7 cellular contexts compared by ENCODE assay signal in the genomic region with DNA sequence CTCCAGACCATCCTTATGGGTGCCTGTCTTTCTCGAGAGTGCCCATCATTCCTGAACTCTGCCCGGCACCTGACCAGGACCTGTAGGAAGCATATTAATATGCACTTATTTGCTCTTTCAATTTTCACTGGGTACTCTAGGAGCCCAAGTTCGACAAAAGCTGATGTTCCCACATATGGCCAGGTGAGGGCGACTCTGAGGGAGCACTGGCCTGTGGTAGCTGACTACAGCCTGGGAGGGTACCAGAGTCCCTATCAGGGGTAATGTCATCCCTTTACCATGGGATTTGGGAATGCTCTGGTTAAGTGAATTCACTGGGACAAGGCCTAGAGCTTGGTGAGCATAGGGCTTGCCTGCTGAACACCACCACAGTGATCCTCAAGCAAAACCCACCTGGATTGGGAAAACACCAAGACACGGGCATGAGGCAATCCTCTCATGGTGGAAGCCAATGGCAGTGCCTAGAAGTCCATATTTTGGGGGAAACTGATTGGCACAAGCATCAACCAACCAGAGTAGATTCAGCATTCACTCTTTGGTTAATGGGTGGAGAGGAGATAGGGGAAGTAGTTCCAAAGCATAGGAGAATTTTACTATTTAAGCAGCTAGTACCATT.
A peak's percentile ranks its signal among the peaks of the same experiment; 100 is the strongest.
DNase-seq lines count a peak whose midpoint lies in the region; ATAC-seq and TF ChIP-seq lines count a peak whose summit lies in the region.

No MANE protein-coding gene starts in this region.

- no peak overlapping the region for H3K4me3 ChIP-seq in OCI-LY1 (ENCODE audit: low read depth, low read length, poor library complexity, severe bottlenecking)

- H3K36me3 ChIP-seq in OCI-LY1 (ENCODE audit: insufficient read depth, low read length) = no peaks in the 10 kb centered on the region

- no peaks in the 10 kb centered on the region for H3K9me3 ChIP-seq in OCI-LY1 (ENCODE audit: low read length)

- H3K79me2 ChIP-seq in OCI-LY1 (ENCODE audit: insufficient read depth, low read length) = no peaks in the 10 kb centered on the region

- no peak overlapping the region for H2AFZ ChIP-seq in OCI-LY1 (ENCODE audit: low read length)

- H3K4me2 ChIP-seq in OCI-LY1 (ENCODE audit: low read length) = no peak overlapping the region

- DNase-seq in GM13976 (ENCODE audit: low spot score) (peak; percentile 45), DMS79 treated with DMSO at 0.1 percent for 48 hours (lab: John Stamatoyannopoulos, UW) (no peak), DMS153 treated with DMSO at 0.1 percent for 48 hours (lab: John Stamatoyannopoulos, UW; ENCODE audit: unreplicated experiment) (no peak)
- DNase-seq in stimulated activated CD4-positive, alpha-beta T cell treated with anti-CD3 and anti-CD28 coated beads, Interleukin-2, amount 100 ng/mL, for 24 hours = peak; percentile 41 to 60

- H3K4me3 Mint-ChIP-seq in brain = no peak overlapping the region

- no peaks in the 10 kb centered on the region for H3K27me3 ChIP-seq in OCI-LY1 (ENCODE audit: insufficient read depth, low read length)

- no peak overlapping the region for H3K9ac ChIP-seq in OCI-LY1 (ENCODE audit: low read length)

- no peaks in the 10 kb centered on the region for H3K36me3 Mint-ChIP-seq in brain

- H3F3A ChIP-seq in OCI-LY1 (ENCODE audit: insufficient read depth, low read length) = no peaks in the 10 kb centered on the region

- no peaks in the 10 kb centered on the region for H3K4me1 ChIP-seq in OCI-LY1 (ENCODE audit: insufficient read depth, low read length, severe bottlenecking)

- no peaks in the 10 kb centered on the region for H3K9me2 ChIP-seq in OCI-LY1 (ENCODE audit: low read depth, low read length)

- H3K27me3 Mint-ChIP-seq in brain = peaks cover 5% of the 10 kb centered on the region

- peaks cover 0 to 3% (median 0%) of the 10 kb centered on the region in 5 experiments for H3K9me3 Mint-ChIP-seq in brain

- H3K4me1 Mint-ChIP-seq in brain = no peaks in the 10 kb centered on the region

- H3K27ac Mint-ChIP-seq in brain = no peak overlapping the region

- in situ Hi-C loops in GM13976 (cut with MboI; ENCODE audit: low sequenced_read_pairs, unreplicated experiment) = loop anchor here (25.0 kb wide), 1 partner anchor 433 kb away; a partner anchor contains a TSS

- ATAC-seq in HG03460 (IDR thresholded peaks at IDR 0.05; ENCODE audit: unreplicated experiment) = no peak

- no peak overlapping the region for H3K27ac ChIP-seq in OCI-LY1 (ENCODE audit: low read depth, low read length, poor library complexity, severe bottlenecking)

- TF ChIP-seq CTCF in GM13976 (IDR thresholded peaks at IDR 0.05; ENCODE audit: borderline replicate concordance, control extremely low read depth, extremely low read depth, insufficient read depth, missing control alignments) (peak; percentile 45), OCI-LY1 (IDR thresholded peaks at IDR 0.05; ENCODE audit: low read length) (peak; percentile 57; the same call in 1 of the 2 replicates), brain (conservative IDR thresholded peaks at IDR 0.05) (peak; percentile 18 to 32)

- no peaks in the 10 kb centered on the region for H4K20me1 ChIP-seq in OCI-LY1 (ENCODE audit: insufficient read depth, low read length)

Comparison
In these comparisons a context has a peak if more than half of its experiments do, and no peak if none do; other contexts are left out.
1. DNase-seq: peak in GM13976 (single experiment) and stimulated activated CD4-positive, alpha-beta T cell treated with anti-CD3 and anti-CD28 coated beads, Interleukin-2, amount 100 ng/mL, for 24 hours (2 of 2); none in DMS79 treated with DMSO at 0.1 percent for 48 hours (single experiment) and DMS153 treated with DMSO at 0.1 percent for 48 hours (single experiment).
2. Peak in every context shown above with its lines, with median percentiles within 50 percentile points of each other: CTCF ChIP-seq.